8 cellular contexts compared by ENCODE assay signal in the genomic region with DNA sequence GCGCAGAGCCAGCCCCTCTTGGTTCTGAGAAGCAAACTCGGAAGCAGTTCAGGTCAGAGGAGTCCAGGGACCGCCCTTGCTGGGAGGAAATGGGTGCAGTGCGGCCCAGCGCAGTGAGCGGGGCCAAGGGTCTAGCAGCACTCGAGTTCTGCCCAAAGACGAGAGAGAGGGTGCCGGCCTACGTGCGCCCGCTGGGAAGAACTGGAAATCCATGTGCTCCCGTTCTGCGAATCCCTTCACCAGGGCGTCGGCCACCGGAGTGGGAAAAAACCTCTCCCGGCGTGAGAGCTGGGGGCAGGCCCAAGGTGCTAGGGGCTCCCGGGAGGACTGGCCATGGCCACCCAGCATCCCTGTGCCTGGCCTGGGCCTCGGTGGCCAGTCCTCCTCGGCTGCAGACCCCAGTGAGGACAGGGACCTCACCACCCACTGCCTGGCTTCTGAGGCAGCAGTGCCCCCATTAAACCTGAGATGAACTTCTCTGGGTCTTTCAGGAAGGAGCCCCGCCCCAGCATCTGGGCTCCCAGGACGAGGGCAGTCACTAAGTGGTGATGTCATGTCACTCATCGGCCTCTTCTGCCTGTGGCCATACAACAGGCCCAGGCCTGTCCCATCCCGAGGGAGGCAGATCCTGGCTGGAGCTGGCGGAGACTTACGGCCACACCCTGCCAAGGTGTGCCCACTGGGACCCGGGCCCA. TPM values are rescaled to one million over a fixed set of nuclear protein-coding genes. Genes with fewer than 3 reads are reported as not detected.
DNase-seq lines count a peak whose midpoint lies in the region; ATAC-seq lines count a peak whose summit lies in the region.

No MANE protein-coding gene starts in this region.

- H3K4me1 Mint-ChIP-seq in activated naive CD8-positive, alpha-beta T cell treated with anti-CD3 and anti-CD28 coated beads for 36 hours, result peaks cover 42% of the 10 kb centered on the region

- peak overlapping the region; percentile 85 for H3K4me3 Mint-ChIP-seq in activated naive CD8-positive, alpha-beta T cell treated with anti-CD3 and anti-CD28 coated beads for 36 hours

- H3K14ac ChIP-seq in neuronal stem cell (ENCODE audit: low read length), result peak overlapping the region; percentile 94

- H3K4me3 ChIP-seq in neuronal stem cell (ENCODE audit: low read length in 2 of 2), result no peak overlapping the region

- no peak for ATAC-seq in GM19351 (IDR thresholded peaks at IDR 0.05; ENCODE audit: unreplicated experiment)

- no peaks in the 10 kb centered on the region for H3K27me3 Mint-ChIP-seq in activated naive CD8-positive, alpha-beta T cell treated with anti-CD3 and anti-CD28 coated beads for 36 hours

- no peaks in the 10 kb centered on the region for H3K9me3 ChIP-seq in neuronal stem cell (replicated peaks in 1 of 2; ENCODE audit: control insufficient read depth in 2 of 2, insufficient read depth in 1 of 2, low read depth in 1 of 2, low read length in 2 of 2)

- peak overlapping the region; percentile 73 for H3K23ac ChIP-seq in neuronal stem cell (ENCODE audit: low read depth, low read length, poor library complexity)

- no peak overlapping the region for H3K9ac ChIP-seq in neuronal stem cell (ENCODE audit: low read depth, low read length, poor library complexity)

- no CpG with 5 or more reads among the region's 29 CpGs for WGBS in neuronal stem cell (ENCODE audit: extremely low coverage in 2 of 2, insufficient read length in 2 of 2, insufficient replicate concordance in 1 of 2), 2 donors

- peak overlapping the region; percentile 97 for H2BK5ac ChIP-seq in neuronal stem cell (ENCODE audit: low read length)

- peak overlapping the region; percentile 85 for H4K91ac ChIP-seq in neuronal stem cell (ENCODE audit: low read depth, low read length, poor library complexity)

- H3K27me3 ChIP-seq in neuronal stem cell (ENCODE audit: control insufficient read depth in 3 of 3, insufficient read depth in 3 of 3, low read depth in 1 of 3, low read length in 3 of 3), result peaks cover 0 to 14% (median 0%) of the 10 kb centered on the region in 3 experiments

- H2AK5ac ChIP-seq in neuronal stem cell (ENCODE audit: low read depth, low read length), result peak overlapping the region; percentile 93

- peak overlapping the region; percentile 89 for H3K27ac Mint-ChIP-seq in activated naive CD8-positive, alpha-beta T cell treated with anti-CD3 and anti-CD28 coated beads for 36 hours

- peak overlapping the region; percentile 61 for H2BK120ac ChIP-seq in neuronal stem cell (ENCODE audit: low read depth, low read length)

- peak overlapping the region; percentile 98 for H2BK15ac ChIP-seq in neuronal stem cell (ENCODE audit: low read length)

- DNase-seq in DMS153 treated with DMSO at 0.1 percent for 48 hours (lab: John Stamatoyannopoulos, UW; ENCODE audit: unreplicated experiment), result peak; percentile 89
- DNase-seq in NCI-H2107 (lab: John Stamatoyannopoulos, UW), result peak; percentile 60
- no peak for DNase-seq in activated naive CD8-positive, alpha-beta T cell treated with anti-CD3 and anti-CD28 coated beads for 36 hours
- DNase-seq in neuronal stem cell (ENCODE audit: low spot score), result no peak
- no peak for DNase-seq in activated CD4-positive, CD25-positive, alpha-beta regulatory T cell treated with anti-CD3 and anti-CD28 coated beads, Interleukin-2, amount 50 U/mL, for 72 hours
- DNase-seq in SIG-M5 (lab: John Stamatoyannopoulos, UW), result no peak
- DNase-seq in AML-193 (lab: John Stamatoyannopoulos, UW), result no peak

- H4K8ac ChIP-seq in neuronal stem cell (ENCODE audit: low read depth, low read length), result no peak overlapping the region

- no peaks in the 10 kb centered on the region for H3K36me3 ChIP-seq in neuronal stem cell (replicated peaks in 1 of 2; ENCODE audit: control insufficient read depth in 2 of 2, insufficient read depth in 2 of 2, low read length in 2 of 2)

- H3K4me1 ChIP-seq in neuronal stem cell (ENCODE audit: control insufficient read depth in 2 of 2, insufficient read depth in 1 of 2, low read depth in 1 of 2, low read length in 2 of 2), result peaks cover 29 to 58% of the 10 kb centered on the region in 2 donors

- peak overlapping the region; percentile 84 for H2BK12ac ChIP-seq in neuronal stem cell (ENCODE audit: low read length)

- H3K9me3 Mint-ChIP-seq in activated naive CD8-positive, alpha-beta T cell treated with anti-CD3 and anti-CD28 coated beads for 36 hours, result no peaks in the 10 kb centered on the region

- H2AFZ ChIP-seq in neuronal stem cell (ENCODE audit: low read length), result peak overlapping the region; percentile 7

- H3K4me2 ChIP-seq in neuronal stem cell (ENCODE audit: insufficient read depth, low read length, poor library complexity, severe bottlenecking), result no peak overlapping the region

- peak overlapping the region; percentile 38 for H3K27ac ChIP-seq in neuronal stem cell (replicated peaks; ENCODE audit: low read length)

- peak overlapping the region; percentile 26 for H3K4ac ChIP-seq in neuronal stem cell (ENCODE audit: low read length)

- peaks cover 7% of the 10 kb centered on the region for H3K79me1 ChIP-seq in neuronal stem cell (ENCODE audit: low read depth, low read length)

- peak overlapping the region; percentile 78 for H3K18ac ChIP-seq in neuronal stem cell (ENCODE audit: low read length)

- H3K36me3 Mint-ChIP-seq in activated naive CD8-positive, alpha-beta T cell treated with anti-CD3 and anti-CD28 coated beads for 36 hours, result peaks cover 3% of the 10 kb centered on the region

RNA-seq across cellular contexts. Expression of a gene that starts 10.6 kb away (rescaled TPM):
- 10 to 100 TPM; 27.2 to 28.7 TPM for total RNA-seq in activated naive CD8-positive, alpha-beta T cell treated with anti-CD3 and anti-CD28 coated beads for 36 hours
- 23.6 TPM for polyA plus RNA-seq in neuronal stem cell (2013, experiment 1 of 2)
- 22.7 TPM for polyA plus RNA-seq in neuronal stem cell (2013, experiment 2 of 2)

RNA-seq across cellular contexts. Expression of a gene that starts 13.0 kb away (rescaled TPM):
- 1 to 10 TPM; 5.3 to 5.6 TPM for total RNA-seq in activated naive CD8-positive, alpha-beta T cell treated with anti-CD3 and anti-CD28 coated beads for 36 hours
- polyA plus RNA-seq in neuronal stem cell (2013, experiment 1 of 2), result 4.9 TPM
- 5.0 TPM for polyA plus RNA-seq in neuronal stem cell (2013, experiment 2 of 2)

Comparison
In these comparisons a context has a peak if more than half of its experiments do, and no peak if none do; other contexts are left out.
1. DNase-seq: peak in DMS153 treated with DMSO at 0.1 percent for 48 hours (single experiment) and NCI-H2107 (single experiment); none in activated naive CD8-positive, alpha-beta T cell treated with anti-CD3 and anti-CD28 coated beads for 36 hours (single experiment), neuronal stem cell (single experiment), activated CD4-positive, CD25-positive, alpha-beta regulatory T cell treated with anti-CD3 and anti-CD28 coated beads, Interleukin-2, amount 50 U/mL, for 72 hours (single experiment), SIG-M5 (single experiment) and AML-193 (0 of 2).